8 cellular contexts compared by ENCODE assay signal in genomic region chr3:51539291-51539891, GRCh38. TPM values are rescaled to one million over a fixed set of nuclear protein-coding genes. Genes with fewer than 3 reads are reported as not detected.
DNase-seq lines count a peak whose midpoint lies in the region; ATAC-seq and TF ChIP-seq lines count a peak whose summit lies in the region.

No MANE protein-coding gene starts in this region.

- H3K4me3 Mint-ChIP-seq in nephron progenitor cell: peak overlapping the region; percentile 89

- H3K4me1 ChIP-seq in thoracic aorta (ENCODE audit: control insufficient read depth in 1 of 2, low read depth in 2 of 2): peaks cover 19 to 20% of the 10 kb centered on the region in 2 donors

- ATAC-seq in GM18870 (IDR thresholded peaks at IDR 0.05; ENCODE audit: unreplicated experiment) (peak; percentile 26), thoracic aorta (ENCODE audit: insufficient number of reproducible peaks, low FRiP score, low read depth) (no peak), HG03108 (IDR thresholded peaks at IDR 0.05; ENCODE audit: unreplicated experiment) (no peak)

- H3K36me3 ChIP-seq in thoracic aorta: peaks cover 4% of the 10 kb centered on the region

- H3K9me3 Mint-ChIP-seq in nephron progenitor cell: no peaks in the 10 kb centered on the region

- no peaks in the 10 kb centered on the region for H3K27me3 ChIP-seq in thoracic aorta (replicated peaks; ENCODE audit: insufficient read depth)

- H3K27ac Mint-ChIP-seq in nephron progenitor cell: peak overlapping the region; percentile 94

- peaks cover 27% of the 10 kb centered on the region for H3K36me3 Mint-ChIP-seq in nephron progenitor cell (ENCODE audit: low read depth)

- TF ChIP-seq CTCF in nephron progenitor cell (IDR thresholded peaks at IDR 0.05): no peak
- TF ChIP-seq CTCF in thoracic aorta (IDR thresholded peaks at IDR 0.05): no peak

- peaks cover 23% of the 10 kb centered on the region for H3K4me1 Mint-ChIP-seq in nephron progenitor cell

- H3K4me3 ChIP-seq in thoracic aorta: peak overlapping the region; percentile 99

- H3K9me3 ChIP-seq in thoracic aorta: no peaks in the 10 kb centered on the region

- DNase-seq in AG08395 (ENCODE audit: low spot score): peak; percentile 71
- peak; percentile 64 for DNase-seq in LHCN-M2 (ENCODE audit: low read depth)
- DNase-seq in activated T-cell treated with anti-CD3 and anti-CD28 coated beads for 24 hours (ENCODE audit: low read depth): peak; percentile 41
- peak; percentile 47 for DNase-seq in fibroblast of peridontal ligament (ENCODE audit: extremely low read depth)
- peak; percentile 26 for DNase-seq in nephron progenitor cell
- DNase-seq in thoracic aorta (ENCODE audit: low spot score): peak; percentile 33

- peaks cover 20% of the 10 kb centered on the region for H3K27me3 Mint-ChIP-seq in nephron progenitor cell (ENCODE audit: low read depth, poor library complexity)

- peak overlapping the region; percentile 89 to 92 for H3K27ac ChIP-seq in thoracic aorta

RNA-seq across cellular contexts. Expression of gene RAD54L2, which starts 0.9 kb away (rescaled TPM):
- 11.5 and 13.5 TPM in 2 replicates for total RNA-seq in LHCN-M2 (2014; rRNA removed)
- 5.3 TPM for polyA plus RNA-seq in LHCN-M2 (2012)
- total RNA-seq in thoracic aorta: 10 to 100 TPM; 41.8 to 42.2 TPM

RNA-seq across cellular contexts. Expression of gene DCAF1, which starts 39.6 kb away (rescaled TPM):
- 11.7 and 15.8 TPM in 2 replicates for total RNA-seq in LHCN-M2 (2014; rRNA removed)
- 8.1 TPM for polyA plus RNA-seq in LHCN-M2 (2012)
- 10 to 100 TPM; 12.6 to 28.8 TPM for total RNA-seq in thoracic aorta
